Comparison of ENCODE assay signal across 12 cellular contexts in the genomic region with DNA sequence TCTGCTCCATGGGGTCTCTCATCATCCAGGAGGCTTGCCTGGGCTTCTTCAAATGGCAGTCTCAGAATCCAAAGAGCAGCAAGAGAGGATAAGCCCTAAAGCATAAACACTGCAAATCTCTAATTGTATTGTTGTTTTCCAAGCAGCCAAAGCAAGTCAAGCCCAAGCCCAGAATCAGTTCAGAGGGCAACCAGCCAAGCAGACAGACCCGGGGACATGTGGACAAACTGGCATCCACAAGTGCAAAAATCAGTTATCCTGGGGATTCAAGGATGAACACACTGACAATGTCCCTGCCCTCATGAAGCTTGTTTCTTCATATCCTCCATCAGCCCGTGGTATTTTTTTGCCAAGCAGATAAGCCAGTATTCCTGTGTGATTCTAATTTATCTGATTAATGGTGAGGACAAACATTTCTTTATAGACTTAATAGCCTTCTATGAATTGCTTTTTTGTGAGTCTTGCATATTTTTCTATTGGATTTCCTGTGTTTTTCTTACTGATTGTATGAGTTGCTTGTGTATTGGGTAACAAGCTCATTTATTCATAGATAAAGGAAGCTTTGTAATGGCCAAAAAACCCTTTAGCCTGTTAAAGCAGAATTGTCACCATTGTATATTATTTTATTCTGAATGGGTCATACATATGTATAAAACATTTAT.
DNase-seq lines count a peak whose midpoint lies in the region.
"Had no signal": no experiment of that assay in that cellular context is flagged by ENCODE, and none has a peak within 500 bp of the region (broad histone marks: within the 10 kb centered on the region; RNA-seq: fewer than 3 reads in every experiment).

No MANE protein-coding gene starts in this region.

- H2BK5ac ChIP-seq in mesendoderm (ENCODE audit: low read length) = no peak overlapping the region

- H2AFZ ChIP-seq in Karpas-422 (ENCODE audit: low read length) = 0 out of 2 replicates have a peak overlapping the region, but pooled peaks have one; percentile 54
- H2AFZ ChIP-seq: GM23248 had no signal

- H3K79me1 ChIP-seq in mesendoderm (ENCODE audit: low read length) = no peaks in the 10 kb centered on the region

- no peak overlapping the region for H3K4ac ChIP-seq in mesendoderm (ENCODE audit: low read depth, low read length)

- H3K4me1 ChIP-seq in Karpas-422 (ENCODE audit: low read length) (0 out of 2 replicates have a peak, but pooled peaks cover 2% of the 10 kb centered on the region), mesendoderm (ENCODE audit: control insufficient read depth, low read depth, low read length) (no peaks in the 10 kb centered on the region)
- H3K4me1 ChIP-seq: BLaER1 treated with 17β-estradiol and CSF1 and Interleukin-3, amounts not matched to agents 10 nM and 100 nM; Caco-2; HAP-1 had no signal

- no peak overlapping the region for H2AK5ac ChIP-seq in mesendoderm (ENCODE audit: low read length)

- H3K4me2 ChIP-seq in Karpas-422 (ENCODE audit: low read depth, low read length, poor library complexity, severe bottlenecking) (no peak overlapping the region), mesendoderm (ENCODE audit: low read length) (no peak overlapping the region)
- H3K4me2 ChIP-seq: BLaER1 treated with 17β-estradiol and CSF1 and Interleukin-3, amounts not matched to agents 10 nM and 100 nM had no signal

- H3K18ac ChIP-seq in mesendoderm (ENCODE audit: low read length) = no peak overlapping the region

- no peak overlapping the region for H2BK120ac ChIP-seq in mesendoderm (ENCODE audit: low read depth, low read length)

- no peaks in the 10 kb centered on the region for H3K9me3 ChIP-seq in Karpas-422 (ENCODE audit: low read length)
- H3K9me3 ChIP-seq: BLaER1 treated with 17β-estradiol and CSF1 and Interleukin-3, amounts not matched to agents 10 nM and 100 nM; Caco-2; HAP-1 had no signal

- no peak overlapping the region for H3K56ac ChIP-seq in mesendoderm (ENCODE audit: low read length)

- no peaks in the 10 kb centered on the region for H4K20me1 ChIP-seq in Karpas-422 (ENCODE audit: insufficient read depth, low read depth, low read length)
- H4K20me1 ChIP-seq: BLaER1 treated with 17β-estradiol and CSF1 and Interleukin-3, amounts not matched to agents 10 nM and 100 nM had no signal

- H3K4me3 ChIP-seq in Karpas-422 (ENCODE audit: low read length) (no peak overlapping the region), mesendoderm (ENCODE audit: low read length) (no peak overlapping the region)
- H3K4me3 ChIP-seq: BLaER1 treated with 17β-estradiol and CSF1 and Interleukin-3, amounts not matched to agents 10 nM and 100 nM; GM23248; HAP-1 had no signal

- H3K79me2 ChIP-seq in Karpas-422 (ENCODE audit: low read length) = no peaks in the 10 kb centered on the region
- H3K79me2 ChIP-seq in mesendoderm (ENCODE audit: control insufficient read depth, insufficient read depth, low read length) = no peaks in the 10 kb centered on the region

- no peaks in the 10 kb centered on the region for H3K36me3 ChIP-seq in Karpas-422 (ENCODE audit: insufficient read depth, low read length)
- no peaks in the 10 kb centered on the region for H3K36me3 ChIP-seq in mesendoderm (ENCODE audit: control insufficient read depth, insufficient read depth, low read length)
- H3K36me3 ChIP-seq: BLaER1 treated with 17β-estradiol and CSF1 and Interleukin-3, amounts not matched to agents 10 nM and 100 nM; HAP-1 had no signal

- DNase-seq in Karpas-422 (no peak), epidermal melanocyte (ENCODE audit: insufficient read length, low spot score) (peak; percentile 40), mesendoderm (no peak), pons (ENCODE audit: low spot score) (peak; percentile 49), cerebellum (ENCODE audit: low spot score) (no peak), RPMI8226 (no peak), NCI-H510A (lab: John Stamatoyannopoulos, UW) (no peak)
- DNase-seq: Caco-2; CD8-positive, alpha-beta T cell; GM23248 had no signal

- no peak overlapping the region for H4K8ac ChIP-seq in mesendoderm (ENCODE audit: low read depth, low read length)

- peak overlapping the region; percentile 80 for H3K23ac ChIP-seq in mesendoderm (ENCODE audit: low read length)

- no peaks in the 10 kb centered on the region for H3K9me2 ChIP-seq in Karpas-422 (replicated peaks; ENCODE audit: insufficient read depth, low read length)

- H3K27me3 ChIP-seq in Karpas-422 (ENCODE audit: low read length) = no peaks in the 10 kb centered on the region
- no peaks in the 10 kb centered on the region for H3K27me3 ChIP-seq in mesendoderm (ENCODE audit: insufficient read depth, low read length, poor library complexity)
- H3K27me3 ChIP-seq: BLaER1 treated with 17β-estradiol and CSF1 and Interleukin-3, amounts not matched to agents 10 nM and 100 nM had no signal

- H4K5ac ChIP-seq in mesendoderm (ENCODE audit: low read length) = no peak overlapping the region

- H3K9ac ChIP-seq in Karpas-422 (ENCODE audit: low read length) (no peak overlapping the region), mesendoderm (ENCODE audit: low read length) (no peak overlapping the region)
- H3K9ac ChIP-seq: BLaER1 treated with 17β-estradiol and CSF1 and Interleukin-3, amounts not matched to agents 10 nM and 100 nM; GM23248 had no signal

- no CpG with 5 or more reads among the region's 2 CpGs for WGBS in mesendoderm (ENCODE audit: extremely low coverage, insufficient coverage, low lambda C conversion rate)

- H3K27ac ChIP-seq in Karpas-422 (ENCODE audit: low read length) (no peak overlapping the region), mesendoderm (ENCODE audit: low read depth, low read length) (no peak overlapping the region)
- H3K27ac ChIP-seq: BLaER1 treated with 17β-estradiol and CSF1 and Interleukin-3, amounts not matched to agents 10 nM and 100 nM; GM23248 had no signal

- H2BK15ac ChIP-seq in mesendoderm (replicated peaks; ENCODE audit: low read depth) = no peak overlapping the region

Comparison
In these comparisons a context has a peak if more than half of its experiments do, and no peak if none do; other contexts are left out.
1. DNase-seq: peak in epidermal melanocyte (single experiment) and pons (single experiment); none in Karpas-422 (single experiment), mesendoderm (single experiment), cerebellum (single experiment), RPMI8226 (single experiment) and NCI-H510A (single experiment).